In the genomic region with DNA sequence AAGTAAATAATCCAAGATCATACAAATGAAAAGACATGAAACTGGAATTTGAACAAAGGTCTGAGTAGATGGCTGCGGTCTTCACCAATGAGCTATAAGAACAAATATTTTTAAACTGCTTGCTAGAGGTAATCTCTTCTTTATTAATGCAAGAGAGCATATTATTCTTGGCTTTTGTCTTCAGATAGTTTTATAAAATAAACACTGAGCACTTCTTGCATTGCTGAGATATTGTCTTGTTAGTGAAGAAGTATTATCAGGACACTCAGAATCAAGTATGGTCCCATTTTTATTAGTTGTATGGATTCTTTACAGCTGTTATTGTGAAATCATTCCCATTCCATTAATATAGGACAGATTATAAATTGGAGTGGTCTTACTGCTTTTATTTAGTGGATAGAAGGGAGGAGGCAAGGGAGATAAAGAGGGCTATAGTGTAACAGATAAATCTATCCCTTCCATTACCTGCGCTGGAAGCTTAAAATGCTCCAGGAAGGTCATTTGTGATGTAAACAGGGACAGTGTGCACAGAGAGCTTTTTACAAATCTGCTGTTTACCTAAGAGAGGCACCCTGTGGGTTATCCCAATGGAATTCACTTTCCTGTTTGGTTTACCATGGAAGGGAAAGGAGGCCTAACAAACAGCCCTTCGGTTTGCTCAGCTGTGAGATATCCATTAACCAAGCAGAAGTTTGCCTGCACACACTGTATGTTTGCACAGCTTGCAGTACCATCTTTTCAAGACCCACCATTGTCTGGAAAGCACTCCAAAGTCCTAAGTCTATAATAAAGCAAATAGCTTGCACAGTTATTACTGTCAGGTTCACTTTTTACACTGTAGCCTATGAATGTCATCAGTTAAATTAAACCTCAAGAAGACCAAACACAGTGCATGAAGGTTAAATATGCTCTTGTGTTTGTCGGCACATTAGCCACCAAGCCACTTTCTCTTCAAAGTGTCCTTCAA, we compare ENCODE assay signal across 1 cellular context.
TF ChIP-seq lines count a peak whose summit lies in the region.

No MANE protein-coding gene starts in this region.

TF ChIP-seq in GM23338, 12 proteins besides CTCF, POLR2A, EP300 and RAD21 (continued from another document):
- TF ChIP-seq, protein P1, sequence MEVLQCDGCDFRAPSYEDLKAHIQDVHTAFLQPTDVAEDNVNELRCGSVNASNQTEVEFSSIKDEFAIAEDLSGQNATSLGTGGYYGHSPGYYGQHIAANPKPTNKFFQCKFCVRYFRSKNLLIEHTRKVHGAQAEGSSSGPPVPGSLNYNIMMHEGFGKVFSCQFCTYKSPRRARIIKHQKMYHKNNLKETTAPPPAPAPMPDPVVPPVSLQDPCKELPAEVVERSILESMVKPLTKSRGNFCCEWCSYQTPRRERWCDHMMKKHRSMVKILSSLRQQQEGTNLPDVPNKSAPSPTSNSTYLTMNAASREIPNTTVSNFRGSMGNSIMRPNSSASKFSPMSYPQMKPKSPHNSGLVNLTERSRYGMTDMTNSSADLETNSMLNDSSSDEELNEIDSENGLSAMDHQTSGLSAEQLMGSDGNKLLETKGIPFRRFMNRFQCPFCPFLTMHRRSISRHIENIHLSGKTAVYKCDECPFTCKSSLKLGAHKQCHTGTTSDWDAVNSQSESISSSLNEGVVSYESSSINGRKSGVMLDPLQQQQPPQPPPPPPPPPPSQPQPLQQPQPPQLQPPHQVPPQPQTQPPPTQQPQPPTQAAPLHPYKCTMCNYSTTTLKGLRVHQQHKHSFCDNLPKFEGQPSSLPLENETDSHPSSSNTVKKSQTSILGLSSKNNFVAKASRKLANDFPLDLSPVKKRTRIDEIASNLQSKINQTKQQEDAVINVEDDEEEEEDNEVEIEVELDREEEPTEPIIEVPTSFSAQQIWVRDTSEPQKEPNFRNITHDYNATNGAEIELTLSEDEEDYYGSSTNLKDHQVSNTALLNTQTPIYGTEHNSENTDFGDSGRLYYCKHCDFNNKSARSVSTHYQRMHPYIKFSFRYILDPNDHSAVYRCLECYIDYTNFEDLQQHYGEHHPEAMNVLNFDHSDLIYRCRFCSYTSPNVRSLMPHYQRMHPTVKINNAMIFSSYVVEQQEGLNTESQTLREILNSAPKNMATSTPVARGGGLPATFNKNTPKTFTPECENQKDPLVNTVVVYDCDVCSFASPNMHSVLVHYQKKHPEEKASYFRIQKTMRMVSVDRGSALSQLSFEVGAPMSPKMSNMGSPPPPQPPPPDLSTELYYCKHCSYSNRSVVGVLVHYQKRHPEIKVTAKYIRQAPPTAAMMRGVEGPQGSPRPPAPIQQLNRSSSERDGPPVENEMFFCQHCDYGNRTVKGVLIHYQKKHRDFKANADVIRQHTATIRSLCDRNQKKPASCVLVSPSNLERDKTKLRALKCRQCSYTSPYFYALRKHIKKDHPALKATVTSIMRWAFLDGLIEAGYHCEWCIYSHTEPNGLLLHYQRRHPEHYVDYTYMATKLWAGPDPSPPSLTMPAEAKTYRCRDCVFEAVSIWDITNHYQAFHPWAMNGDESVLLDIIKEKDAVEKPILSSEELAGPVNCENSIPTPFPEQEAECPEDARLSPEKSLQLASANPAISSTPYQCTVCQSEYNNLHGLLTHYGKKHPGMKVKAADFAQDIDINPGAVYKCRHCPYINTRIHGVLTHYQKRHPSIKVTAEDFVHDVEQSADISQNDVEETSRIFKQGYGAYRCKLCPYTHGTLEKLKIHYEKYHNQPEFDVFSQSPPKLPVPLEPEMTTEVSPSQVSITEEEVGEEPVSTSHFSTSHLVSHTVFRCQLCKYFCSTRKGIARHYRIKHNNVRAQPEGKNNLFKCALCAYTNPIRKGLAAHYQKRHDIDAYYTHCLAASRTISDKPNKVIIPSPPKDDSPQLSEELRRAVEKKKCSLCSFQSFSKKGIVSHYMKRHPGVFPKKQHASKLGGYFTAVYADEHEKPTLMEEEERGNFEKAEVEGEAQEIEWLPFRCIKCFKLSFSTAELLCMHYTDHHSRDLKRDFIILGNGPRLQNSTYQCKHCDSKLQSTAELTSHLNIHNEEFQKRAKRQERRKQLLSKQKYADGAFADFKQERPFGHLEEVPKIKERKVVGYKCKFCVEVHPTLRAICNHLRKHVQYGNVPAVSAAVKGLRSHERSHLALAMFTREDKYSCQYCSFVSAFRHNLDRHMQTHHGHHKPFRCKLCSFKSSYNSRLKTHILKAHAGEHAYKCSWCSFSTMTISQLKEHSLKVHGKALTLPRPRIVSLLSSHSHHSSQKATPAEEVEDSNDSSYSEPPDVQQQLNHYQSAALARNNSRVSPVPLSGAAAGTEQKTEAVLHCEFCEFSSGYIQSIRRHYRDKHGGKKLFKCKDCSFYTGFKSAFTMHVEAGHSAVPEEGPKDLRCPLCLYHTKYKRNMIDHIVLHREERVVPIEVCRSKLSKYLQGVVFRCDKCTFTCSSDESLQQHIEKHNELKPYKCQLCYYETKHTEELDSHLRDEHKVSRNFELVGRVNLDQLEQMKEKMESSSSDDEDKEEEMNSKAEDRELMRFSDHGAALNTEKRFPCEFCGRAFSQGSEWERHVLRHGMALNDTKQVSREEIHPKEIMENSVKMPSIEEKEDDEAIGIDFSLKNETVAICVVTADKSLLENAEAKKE (CRISPR knock-in tag; IDR thresholded peaks at IDR 0.05), result peak; percentile 87
- TF ChIP-seq, protein P2, sequence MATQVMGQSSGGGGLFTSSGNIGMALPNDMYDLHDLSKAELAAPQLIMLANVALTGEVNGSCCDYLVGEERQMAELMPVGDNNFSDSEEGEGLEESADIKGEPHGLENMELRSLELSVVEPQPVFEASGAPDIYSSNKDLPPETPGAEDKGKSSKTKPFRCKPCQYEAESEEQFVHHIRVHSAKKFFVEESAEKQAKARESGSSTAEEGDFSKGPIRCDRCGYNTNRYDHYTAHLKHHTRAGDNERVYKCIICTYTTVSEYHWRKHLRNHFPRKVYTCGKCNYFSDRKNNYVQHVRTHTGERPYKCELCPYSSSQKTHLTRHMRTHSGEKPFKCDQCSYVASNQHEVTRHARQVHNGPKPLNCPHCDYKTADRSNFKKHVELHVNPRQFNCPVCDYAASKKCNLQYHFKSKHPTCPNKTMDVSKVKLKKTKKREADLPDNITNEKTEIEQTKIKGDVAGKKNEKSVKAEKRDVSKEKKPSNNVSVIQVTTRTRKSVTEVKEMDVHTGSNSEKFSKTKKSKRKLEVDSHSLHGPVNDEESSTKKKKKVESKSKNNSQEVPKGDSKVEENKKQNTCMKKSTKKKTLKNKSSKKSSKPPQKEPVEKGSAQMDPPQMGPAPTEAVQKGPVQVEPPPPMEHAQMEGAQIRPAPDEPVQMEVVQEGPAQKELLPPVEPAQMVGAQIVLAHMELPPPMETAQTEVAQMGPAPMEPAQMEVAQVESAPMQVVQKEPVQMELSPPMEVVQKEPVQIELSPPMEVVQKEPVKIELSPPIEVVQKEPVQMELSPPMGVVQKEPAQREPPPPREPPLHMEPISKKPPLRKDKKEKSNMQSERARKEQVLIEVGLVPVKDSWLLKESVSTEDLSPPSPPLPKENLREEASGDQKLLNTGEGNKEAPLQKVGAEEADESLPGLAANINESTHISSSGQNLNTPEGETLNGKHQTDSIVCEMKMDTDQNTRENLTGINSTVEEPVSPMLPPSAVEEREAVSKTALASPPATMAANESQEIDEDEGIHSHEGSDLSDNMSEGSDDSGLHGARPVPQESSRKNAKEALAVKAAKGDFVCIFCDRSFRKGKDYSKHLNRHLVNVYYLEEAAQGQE (IDR thresholded peaks at IDR 0.05; ENCODE audit: unreplicated experiment), result no peak
- TF ChIP-seq JUNB (IDR thresholded peaks at IDR 0.05; ENCODE audit: unreplicated experiment) (no peak), CREB1 (CRISPR knock-in tag; IDR thresholded peaks at IDR 0.05; ENCODE audit: low read depth) (peak; percentile 31; the same call in 1 of the 2 replicates)
